20 cellular contexts compared by ENCODE assay signal in the genomic region with DNA sequence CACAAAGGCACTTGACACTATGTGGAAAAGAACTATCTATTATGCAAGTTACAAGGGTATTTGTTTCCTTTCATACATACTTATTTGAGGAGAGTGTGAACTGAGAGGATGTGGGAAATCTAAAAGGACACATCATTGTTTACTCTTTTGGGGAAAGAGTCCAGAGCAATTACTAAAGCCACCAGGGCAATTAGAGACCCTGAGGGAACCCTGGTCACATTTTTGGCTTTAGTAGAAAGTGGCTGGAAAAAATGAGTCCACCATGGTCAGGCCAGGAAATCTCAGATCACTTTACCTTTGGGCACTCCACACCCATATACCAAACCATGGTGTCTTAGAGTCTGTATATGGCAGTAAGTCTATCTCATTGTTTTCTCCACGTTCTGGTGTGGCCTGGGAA.
DNase-seq lines count a peak whose midpoint lies in the region; ATAC-seq and TF ChIP-seq lines count a peak whose summit lies in the region.
"Had no signal": no experiment of that assay in that cellular context is flagged by ENCODE, and none has a peak within 500 bp of the region (broad histone marks: within the 10 kb centered on the region; RNA-seq: fewer than 3 reads in every experiment).

No MANE protein-coding gene starts in this region.

- no peak overlapping the region for H3K27ac Mint-ChIP-seq in stimulated activated effector memory CD8-positive, alpha-beta T cell treated with anti-CD3 and anti-CD28 coated beads, Interleukin-12 subunit alpha, Interleukin-12 subunit beta, amount 100 ng/mL, for 72 hours
- H3K27ac Mint-ChIP-seq: B cell; CD4-positive, alpha-beta T cell; CD8-positive, alpha-beta T cell had no signal

- H3F3A ChIP-seq in PC-3 (ENCODE audit: low read length, unreplicated experiment), result no peaks in the 10 kb centered on the region

- no peaks in the 10 kb centered on the region for H3K9me2 ChIP-seq in PC-3 (replicated peaks; ENCODE audit: low read length)

- POLR2A ChIA-PET in PC-3 (lab: Charles Lee; ENCODE audit: unreplicated experiment), result no interaction called here

- H3K9me3 ChIP-seq in PC-3 (ENCODE audit: low read length) (no peaks in the 10 kb centered on the region), colonic mucosa (no peaks in the 10 kb centered on the region)
- H3K9me3 ChIP-seq: Caco-2 had no signal

- H2AFZ ChIP-seq in PC-3 (ENCODE audit: low read length), result no peak overlapping the region

- H3K9ac ChIP-seq in PC-3 (ENCODE audit: low read length), result no peak overlapping the region
- H3K9ac ChIP-seq in colonic mucosa (ENCODE audit: low read depth in 2 of 2, low read length in 2 of 2), result no peak overlapping the region
- H3K9ac ChIP-seq: BLaER1 treated with 17β-estradiol and CSF1 and Interleukin-3, amounts not matched to agents 10 nM and 100 nM had no signal

- peaks cover 3% of the 10 kb centered on the region for H3K9me3 Mint-ChIP-seq in stimulated activated effector memory CD8-positive, alpha-beta T cell treated with anti-CD3 and anti-CD28 coated beads, Interleukin-12 subunit alpha, Interleukin-12 subunit beta, amount 100 ng/mL, for 72 hours

- H3K27ac ChIP-seq in PC-3 (ENCODE audit: low read length) (no peak overlapping the region), colonic mucosa (no peak overlapping the region)
- H3K27ac ChIP-seq: 22Rv1; A549; BLaER1 treated with 17β-estradiol and CSF1 and Interleukin-3, amounts not matched to agents 10 nM and 100 nM; C4-2B had no signal

- no peaks in the 10 kb centered on the region for H4K20me1 ChIP-seq in PC-3 (ENCODE audit: low read length)
- H4K20me1 ChIP-seq: BLaER1 treated with 17β-estradiol and CSF1 and Interleukin-3, amounts not matched to agents 10 nM and 100 nM had no signal

- 0 out of 2 replicates have a peak overlapping the region, but pooled peaks have one; percentile 1 for H3K4me2 ChIP-seq in PC-3 (ENCODE audit: low read length)
- H3K4me2 ChIP-seq: A549 had no signal

- no peak overlapping the region for H3K4me3 Mint-ChIP-seq in stimulated activated effector memory CD8-positive, alpha-beta T cell treated with anti-CD3 and anti-CD28 coated beads, Interleukin-12 subunit alpha, Interleukin-12 subunit beta, amount 100 ng/mL, for 72 hours
- H3K4me3 Mint-ChIP-seq: B cell; CD4-positive, alpha-beta T cell; CD8-positive, alpha-beta T cell had no signal

- no TSS peak for BruUV-seq in PC-3 (replicated peaks; lab: Mats Ljungman, UMichigan)

- H3K4me3 ChIP-seq in PC-3 (ENCODE audit: low read length) (no peak overlapping the region), colonic mucosa (no peak overlapping the region)
- H3K4me3 ChIP-seq: A549; BLaER1 treated with 17β-estradiol and CSF1 and Interleukin-3, amounts not matched to agents 10 nM and 100 nM; GM12878 had no signal

- H3K4me1 Mint-ChIP-seq in stimulated activated effector memory CD8-positive, alpha-beta T cell treated with anti-CD3 and anti-CD28 coated beads, Interleukin-12 subunit alpha, Interleukin-12 subunit beta, amount 100 ng/mL, for 72 hours, result no peaks in the 10 kb centered on the region
- H3K4me1 Mint-ChIP-seq: B cell had no signal

- CTCF ChIA-PET in PC-3 (lab: Charles Lee), result interaction anchor here (0.5 kb wide), 1 partner anchor 81 kb away, joined by 8 read pairs; no protein-coding TSS in a partner anchor

- H3K4me1 ChIP-seq in PC-3 (ENCODE audit: insufficient read depth, low read length) (peaks cover 27% of the 10 kb centered on the region), colonic mucosa (no peaks in the 10 kb centered on the region)
- H3K4me1 ChIP-seq: Caco-2 had no signal

- no peaks in the 10 kb centered on the region for H3K79me2 ChIP-seq in PC-3 (ENCODE audit: low read length)

- no peaks in the 10 kb centered on the region for H3K27me3 ChIP-seq in PC-3 (ENCODE audit: low read length)
- no peaks in the 10 kb centered on the region for H3K27me3 ChIP-seq in colonic mucosa
- H3K27me3 ChIP-seq: BLaER1 treated with 17β-estradiol and CSF1 and Interleukin-3, amounts not matched to agents 10 nM and 100 nM had no signal

- DNase-seq in EH (ENCODE audit: low read depth), result peak; percentile 21
- peak; percentile 53 for DNase-seq in PC-3
- DNase-seq in RPMI7951 (ENCODE audit: low read depth), result peak; percentile 39
- no peak for DNase-seq in sciatic nerve (ENCODE audit: low spot score)
- DNase-seq in stimulated activated effector memory CD8-positive, alpha-beta T cell treated with anti-CD3 and anti-CD28 coated beads, Interleukin-12 subunit alpha, Interleukin-12 subunit beta, amount 100 ng/mL, for 72 hours (ENCODE audit: low spot score in 2 of 2), result no peak
- DNase-seq in colonic mucosa, result no peak
- DNase-seq: AML-193; Caco-2; Calu3; CD4-positive, alpha-beta T cell; CD8-positive, alpha-beta T cell; DMS79 treated with DMSO at 0.1 percent for 48 hours; EL; GDM1 had no signal

- H3K36me3 Mint-ChIP-seq in stimulated activated effector memory CD8-positive, alpha-beta T cell treated with anti-CD3 and anti-CD28 coated beads, Interleukin-12 subunit alpha, Interleukin-12 subunit beta, amount 100 ng/mL, for 72 hours, result no peaks in the 10 kb centered on the region
- H3K36me3 Mint-ChIP-seq: CD8-positive, alpha-beta T cell had no signal

- no peak for TF ChIP-seq CTCF in PC-3 (conservative IDR thresholded peaks at IDR 0.05; ENCODE audit: low read depth, low read length)
- no peak for TF ChIP-seq CTCF in colonic mucosa (IDR thresholded peaks at IDR 0.05)

- no peaks in the 10 kb centered on the region for H3K36me3 ChIP-seq in PC-3 (ENCODE audit: low read depth, low read length)
- H3K36me3 ChIP-seq in colonic mucosa, result no peaks in the 10 kb centered on the region
- H3K36me3 ChIP-seq: BLaER1 treated with 17β-estradiol and CSF1 and Interleukin-3, amounts not matched to agents 10 nM and 100 nM had no signal

- intact Hi-C loops in PC-3 (cut with micrococcal nuclease), result no loop called here
- intact Hi-C loops in sciatic nerve (cut with DNase I), result no loop called here
- intact Hi-C loops in colonic mucosa (cut with DNase I), result no loop called here

- ATAC-seq in PC-3 (peak; percentile 32), sciatic nerve (no peak)
- no peak for ATAC-seq in stimulated activated effector memory CD8-positive, alpha-beta T cell treated with anti-CD3 and anti-CD28 coated beads, Interleukin-12 subunit alpha, Interleukin-12 subunit beta, amount 100 ng/mL, for 72 hours
- ATAC-seq: A549; CD8-positive, alpha-beta T cell; GM12878 had no signal

Comparison
In these comparisons a context has a peak if more than half of its experiments do, and no peak if none do; other contexts are left out.
1. DNase-seq: peak in EH (single experiment), PC-3 (single experiment) and RPMI7951 (single experiment); none in sciatic nerve (single experiment), stimulated activated effector memory CD8-positive, alpha-beta T cell treated with anti-CD3 and anti-CD28 coated beads, Interleukin-12 subunit alpha, Interleukin-12 subunit beta, amount 100 ng/mL, for 72 hours (0 of 2) and colonic mucosa (single experiment).